Comparison of ENCODE assay signal across 20 cellular contexts in the genomic region with DNA sequence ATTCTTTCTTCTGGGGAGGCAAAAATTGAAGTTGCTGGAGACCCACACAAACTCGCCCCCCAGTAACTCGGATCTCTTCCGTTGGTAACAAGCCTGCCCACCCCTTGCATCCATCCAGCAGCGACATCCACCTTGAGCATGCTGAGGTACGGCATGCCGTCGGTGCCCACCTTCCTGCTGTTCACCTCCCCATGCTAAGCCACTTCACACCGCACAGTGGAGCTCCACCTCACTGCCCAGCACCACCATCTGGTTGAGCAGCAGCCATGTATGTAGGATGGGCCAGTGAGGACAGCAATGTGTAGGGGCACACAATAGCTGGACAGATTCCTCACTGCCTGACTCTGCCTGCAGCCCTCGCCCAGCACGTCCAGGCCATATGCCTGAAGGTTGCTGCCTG.
DNase-seq lines count a peak whose midpoint lies in the region; ATAC-seq, FAIRE-seq and TF ChIP-seq lines count a peak whose summit lies in the region.
"Had no signal": no experiment of that assay in that cellular context is flagged by ENCODE, and none has a peak within 500 bp of the region (broad histone marks: within the 10 kb centered on the region; RNA-seq: fewer than 3 reads in every experiment).

No MANE protein-coding gene starts in this region.

- H3K14ac ChIP-seq in trophoblast cell (ENCODE audit: low read length) = no peak overlapping the region

- no peak for FAIRE-seq in pancreas (lab: Jason Lieb, UNC)
- FAIRE-seq: A204.1, D721Med, GM12892, GM18507 had no signal

- peak; percentile 34 for DNase-seq in activated CD4-positive, alpha-beta T cell treated with anti-CD3 and anti-CD28 coated beads, Interleukin-2, amount 10 ng/mL, durations not matched to agents 24 days and 14 days
- DNase-seq in activated CD4-positive, alpha-beta T cell treated with anti-CD3 and anti-CD28 coated beads, Interleukin-2, amount 50 U/mL, for 48 hours = no peak
- DNase-seq in T-helper 17 cell = no peak
- peak; percentile 40 for DNase-seq in islet precursor cell
- DNase-seq in trophoblast cell = no peak
- DNase-seq in pancreas = no peak
- DNase-seq: CD8-positive, alpha-beta T cell; GOT3; NCI-H1048; NCI-H1436; NCI-H2029 treated with DMSO at 0.1 percent for 48 hours; PC-9 had no signal

- H3K9me3 ChIP-seq in T-helper 17 cell (ENCODE audit: control insufficient read depth, low read length, poor library complexity, severe bottlenecking) (no peaks in the 10 kb centered on the region), trophoblast cell (ENCODE audit: insufficient read depth, low read depth, low read length) (peaks cover 4% of the 10 kb centered on the region), pancreas (no peaks in the 10 kb centered on the region)

- H3K36me3 Mint-ChIP-seq in activated CD4-positive, alpha-beta T cell treated with anti-CD3 and anti-CD28 coated beads, Interleukin-2, amount 10 ng/mL, durations not matched to agents 24 days and 14 days (ENCODE audit: low read depth) = no peaks in the 10 kb centered on the region
- no peaks in the 10 kb centered on the region for H3K36me3 Mint-ChIP-seq in T-helper 17 cell (ENCODE audit: low read depth)
- H3K36me3 Mint-ChIP-seq: CD8-positive, alpha-beta T cell had no signal

- WGBS in trophoblast cell (ENCODE audit: extremely low coverage, insufficient coverage, insufficient read length) = no CpG with 5 or more reads among the region's 10 CpGs
- WGBS in pancreas, 2 donors = 65 to 82% methylated on average over 10 of the region's 10 CpGs

- no peak overlapping the region for H3K27ac Mint-ChIP-seq in activated CD4-positive, alpha-beta T cell treated with anti-CD3 and anti-CD28 coated beads, Interleukin-2, amount 10 ng/mL, durations not matched to agents 24 days and 14 days
- H3K27ac Mint-ChIP-seq in T-helper 17 cell = peak overlapping the region; percentile 14
- H3K27ac Mint-ChIP-seq: CD8-positive, alpha-beta T cell had no signal

- H2AFZ ChIP-seq in trophoblast cell (ENCODE audit: insufficient read depth, low read length, poor library complexity) = no peak overlapping the region
- H2AFZ ChIP-seq: PC-9 had no signal

- H3K4me2 ChIP-seq in trophoblast cell (ENCODE audit: low read length) = no peak overlapping the region
- H3K4me2 ChIP-seq: KMS-11, PC-9 had no signal

- no peak overlapping the region for H4K91ac ChIP-seq in trophoblast cell (ENCODE audit: low read depth, low read length)

- H3K79me2 ChIP-seq in trophoblast cell (ENCODE audit: control insufficient read depth, insufficient read depth, low read length, poor library complexity) = no peaks in the 10 kb centered on the region

- no peak overlapping the region for H3K18ac ChIP-seq in trophoblast cell (ENCODE audit: low read length)

- peaks cover 0 to 6% of the 10 kb centered on the region in 2 experiments for H3K4me1 ChIP-seq in trophoblast cell (ENCODE audit: control insufficient read depth in 1 of 2, insufficient read depth in 2 of 2, low read length in 2 of 2)
- H3K4me1 ChIP-seq in pancreas = no peaks in the 10 kb centered on the region

- no peaks in the 10 kb centered on the region for H3K9me3 Mint-ChIP-seq in activated CD4-positive, alpha-beta T cell treated with anti-CD3 and anti-CD28 coated beads, Interleukin-2, amount 10 ng/mL, durations not matched to agents 24 days and 14 days
- H3K9me3 Mint-ChIP-seq: CD8-positive, alpha-beta T cell had no signal

- H3K9ac ChIP-seq in trophoblast cell (ENCODE audit: low read length) = no peak overlapping the region
- H3K9ac ChIP-seq: KMS-11 had no signal

- H2BK5ac ChIP-seq in trophoblast cell (ENCODE audit: low read depth, low read length, poor library complexity) = no peak overlapping the region

- H2BK12ac ChIP-seq in trophoblast cell (ENCODE audit: low read length) = no peak overlapping the region

- no peaks in the 10 kb centered on the region for H3K27me3 ChIP-seq in trophoblast cell (ENCODE audit: insufficient read depth, low read length)
- H3K27me3 ChIP-seq in pancreas = no peaks in the 10 kb centered on the region

- H3K23ac ChIP-seq in trophoblast cell (ENCODE audit: low read length) = peak overlapping the region; percentile 23

- H3K27me3 Mint-ChIP-seq in activated CD4-positive, alpha-beta T cell treated with anti-CD3 and anti-CD28 coated beads, Interleukin-2, amount 10 ng/mL, durations not matched to agents 24 days and 14 days = peaks cover 12% of the 10 kb centered on the region
- peaks cover 8% of the 10 kb centered on the region for H3K27me3 Mint-ChIP-seq in T-helper 17 cell

- H2BK120ac ChIP-seq in trophoblast cell (ENCODE audit: insufficient read depth, low read length, poor library complexity) = no peak overlapping the region

- no peak overlapping the region for H4K8ac ChIP-seq in trophoblast cell (ENCODE audit: low read depth, low read length)

- no peak overlapping the region for H3K27ac ChIP-seq in trophoblast cell (ENCODE audit: low read depth, low read length)
- H3K27ac ChIP-seq in pancreas = no peak overlapping the region
- H3K27ac ChIP-seq: KMS-11, PC-9, RWPE1 had no signal

- no peak for TF ChIP-seq CTCF in pancreas (IDR thresholded peaks at IDR 0.05)

- H3K4ac ChIP-seq in trophoblast cell (ENCODE audit: low read depth, low read length) = no peak overlapping the region

- H3K4me3 ChIP-seq in trophoblast cell (ENCODE audit: low read depth, low read length) = peak overlapping the region; percentile 5
- no peak overlapping the region for H3K4me3 ChIP-seq in pancreas
- H3K4me3 ChIP-seq: PC-9 had no signal

- H3K4me3 Mint-ChIP-seq in activated CD4-positive, alpha-beta T cell treated with anti-CD3 and anti-CD28 coated beads, Interleukin-2, amount 10 ng/mL, durations not matched to agents 24 days and 14 days = no peak overlapping the region
- H3K4me3 Mint-ChIP-seq in T-helper 17 cell = peak overlapping the region; percentile 58
- H3K4me3 Mint-ChIP-seq: CD8-positive, alpha-beta T cell had no signal

- peaks cover 3% of the 10 kb centered on the region for H3K4me1 Mint-ChIP-seq in activated CD4-positive, alpha-beta T cell treated with anti-CD3 and anti-CD28 coated beads, Interleukin-2, amount 10 ng/mL, durations not matched to agents 24 days and 14 days
- H3K4me1 Mint-ChIP-seq in T-helper 17 cell = peaks cover 34% of the 10 kb centered on the region

- intact Hi-C loops in activated CD4-positive, alpha-beta T cell treated with anti-CD3 and anti-CD28 coated beads, Interleukin-2, amount 10 ng/mL, durations not matched to agents 24 days and 14 days (cut with micrococcal nuclease) = no loop called here
- intact Hi-C loops in pancreas (cut with DNase I) = no loop called here

- no peak overlapping the region for H2AK5ac ChIP-seq in trophoblast cell (ENCODE audit: low read length)

- peaks cover 2% of the 10 kb centered on the region for H3K79me1 ChIP-seq in trophoblast cell (ENCODE audit: low read length)

- ATAC-seq in T-helper 17 cell (no peak), HG03159 (IDR thresholded peaks at IDR 0.05; ENCODE audit: unreplicated experiment) (no peak), pancreas (no peak), HG02938 (IDR thresholded peaks at IDR 0.05; ENCODE audit: unreplicated experiment) (no peak)
- ATAC-seq: CD8-positive, alpha-beta T cell had no signal

- H3K36me3 ChIP-seq in trophoblast cell (ENCODE audit: control insufficient read depth in 1 of 2, insufficient read depth in 2 of 2, low read length in 2 of 2) (no peaks in the 10 kb centered on the region), pancreas (no peaks in the 10 kb centered on the region)

- H4K12ac ChIP-seq in trophoblast cell (ENCODE audit: low read depth, low read length) = no peak overlapping the region

Comparison
In these comparisons a context has a peak if more than half of its experiments do, and no peak if none do; other contexts are left out.
1. DNase-seq: peak in activated CD4-positive, alpha-beta T cell treated with anti-CD3 and anti-CD28 coated beads, Interleukin-2, amount 10 ng/mL, durations not matched to agents 24 days and 14 days (single experiment) and islet precursor cell (single experiment); none in activated CD4-positive, alpha-beta T cell treated with anti-CD3 and anti-CD28 coated beads, Interleukin-2, amount 50 U/mL, for 48 hours (0 of 2), T-helper 17 cell (0 of 3), trophoblast cell (0 of 2) and pancreas (0 of 6).